In the genomic region with DNA sequence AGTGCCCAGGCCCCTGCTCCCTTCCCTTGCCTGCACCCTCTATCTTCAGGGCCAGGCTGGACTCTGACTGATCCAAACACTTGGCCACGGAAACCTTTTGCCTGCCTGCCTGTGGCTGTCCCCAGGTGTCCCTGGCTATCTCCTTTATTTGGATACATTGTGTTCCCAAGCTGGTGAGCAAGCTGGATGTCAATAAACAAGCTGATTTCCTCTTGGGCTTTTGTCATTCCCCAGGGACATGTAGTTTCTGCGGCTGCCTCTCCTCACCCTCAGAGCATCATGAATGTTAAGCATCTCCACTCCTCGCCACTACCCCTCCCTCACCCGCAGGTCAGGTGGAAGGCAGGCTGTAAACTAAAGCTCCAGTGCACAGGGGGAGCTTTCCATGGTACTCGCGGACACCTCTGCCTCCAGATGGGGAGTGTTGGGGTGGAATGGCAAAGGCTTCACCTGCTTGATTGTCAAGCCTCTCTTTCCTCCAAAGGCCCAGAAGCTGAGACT, we compare ENCODE assay signal across 19 cellular contexts. TPM values are rescaled to one million over a fixed set of nuclear protein-coding genes. Genes with fewer than 3 reads are reported as not detected.
A peak's percentile ranks its signal among the peaks of the same experiment; 100 is the strongest.
DNase-seq lines count a peak whose midpoint lies in the region; ATAC-seq, FAIRE-seq and TF ChIP-seq lines count a peak whose summit lies in the region.
"Had no signal": no experiment of that assay in that cellular context is flagged by ENCODE, and none has a peak within 500 bp of the region (broad histone marks: within the 10 kb centered on the region; RNA-seq: fewer than 3 reads in every experiment).

No MANE protein-coding gene starts in this region.

- H3K27ac ChIP-seq in neural progenitor cell (no peak overlapping the region), small intestine (ENCODE audit: low read depth in 1 of 2, low read length in 1 of 2) (no peak overlapping the region), sigmoid colon (no peak overlapping the region)
- H3K27ac ChIP-seq: foreskin keratinocyte, SJSA1, spleen, tibial artery, WERI-Rb-1 had no signal

- H3K4me1 Mint-ChIP-seq in neural progenitor cell = peaks cover 5% of the 10 kb centered on the region
- H3K4me1 Mint-ChIP-seq in activated naive CD8-positive, alpha-beta T cell treated with anti-CD3 and anti-CD28 coated beads for 36 hours = peaks cover 5% of the 10 kb centered on the region
- H3K4me1 Mint-ChIP-seq: activated naive CD8-positive, alpha-beta T cell treated with anti-CD3 and anti-CD28 coated beads, Interleukin-2, amount 50 U/mL, for 24 hours had no signal

- 48 to 52% (median 49%) methylated on average over 6 of the region's 6 CpGs for WGBS in small intestine, 3 donors
- 30 to 37% methylated on average over 6 of the region's 6 CpGs for WGBS in sigmoid colon, 2 donors

- no peak for TF ChIP-seq CTCF in neural progenitor cell (IDR thresholded peaks at IDR 0.05)
- no peak for TF ChIP-seq CTCF in sigmoid colon (IDR thresholded peaks at IDR 0.05)

- H3K79me2 ChIP-seq in neural progenitor cell (ENCODE audit: low read depth) = no peaks in the 10 kb centered on the region

- H3K27me3 Mint-ChIP-seq in neural progenitor cell (ENCODE audit: insufficient read depth, low read depth) = peaks cover 2% of the 10 kb centered on the region
- peaks cover 15% of the 10 kb centered on the region for H3K27me3 Mint-ChIP-seq in activated naive CD8-positive, alpha-beta T cell treated with anti-CD3 and anti-CD28 coated beads for 36 hours

- no peaks in the 10 kb centered on the region for H3K36me3 Mint-ChIP-seq in neural progenitor cell
- no peaks in the 10 kb centered on the region for H3K36me3 Mint-ChIP-seq in activated naive CD8-positive, alpha-beta T cell treated with anti-CD3 and anti-CD28 coated beads for 36 hours

- H3K4me1 ChIP-seq in neural progenitor cell = no peaks in the 10 kb centered on the region
- H3K4me1 ChIP-seq in small intestine (ENCODE audit: control insufficient read depth in 2 of 2, insufficient read depth in 1 of 2, low read depth in 1 of 2, low read length in 1 of 2) = no peaks in the 10 kb centered on the region
- H3K4me1 ChIP-seq in sigmoid colon = peaks cover 0 to 6% (median 0%) of the 10 kb centered on the region in 4 donors
- H3K4me1 ChIP-seq: foreskin keratinocyte, SJSA1, spleen had no signal

- H3K27ac Mint-ChIP-seq in neural progenitor cell = no peak overlapping the region
- no peak overlapping the region for H3K27ac Mint-ChIP-seq in activated naive CD8-positive, alpha-beta T cell treated with anti-CD3 and anti-CD28 coated beads for 36 hours
- H3K27ac Mint-ChIP-seq: activated naive CD8-positive, alpha-beta T cell treated with anti-CD3 and anti-CD28 coated beads, Interleukin-2, amount 50 U/mL, for 24 hours had no signal

- TF ChIP-seq POLR2A in sigmoid colon (IDR thresholded peaks at IDR 0.05) = no peak

- no peaks in the 10 kb centered on the region for H3K9me3 Mint-ChIP-seq in neural progenitor cell
- H3K9me3 Mint-ChIP-seq in activated naive CD8-positive, alpha-beta T cell treated with anti-CD3 and anti-CD28 coated beads for 36 hours = no peaks in the 10 kb centered on the region
- H3K9me3 Mint-ChIP-seq: activated naive CD8-positive, alpha-beta T cell treated with anti-CD3 and anti-CD28 coated beads, Interleukin-2, amount 50 U/mL, for 24 hours had no signal

- H3K36me3 ChIP-seq in neural progenitor cell (no peaks in the 10 kb centered on the region), small intestine (ENCODE audit: control insufficient read depth in 2 of 2, insufficient read depth in 2 of 2, low read length in 2 of 2) (no peaks in the 10 kb centered on the region), sigmoid colon (no peaks in the 10 kb centered on the region)
- H3K36me3 ChIP-seq: SJSA1, spleen, tibial artery, WERI-Rb-1 had no signal

- H3K9me3 ChIP-seq in neural progenitor cell (ENCODE audit: low read depth) = no peaks in the 10 kb centered on the region
- no peaks in the 10 kb centered on the region for H3K9me3 ChIP-seq in small intestine (ENCODE audit: control insufficient read depth, low read depth)
- no peaks in the 10 kb centered on the region for H3K9me3 ChIP-seq in sigmoid colon
- H3K9me3 ChIP-seq: SJSA1, spleen, tibial artery had no signal

- H3K9ac ChIP-seq in neural progenitor cell = no peak overlapping the region

- DNase-seq in NCI-H1417 (lab: John Stamatoyannopoulos, UW) = peak in 2 of 3 experiments; percentile 30 to 46
- DNase-seq in NCI-H1417 treated with DMSO at 0.1 percent for 48 hours (lab: John Stamatoyannopoulos, UW) = no peak
- DNase-seq in astrocyte of the hippocampus (ENCODE audit: low read depth, low spot score) = peak; percentile 33
- peak; percentile 47 for DNase-seq in neural progenitor cell (ENCODE audit: low spot score)
- DNase-seq in small intestine = no peak
- DNase-seq in activated naive CD8-positive, alpha-beta T cell treated with anti-CD3 and anti-CD28 coated beads for 36 hours = no peak
- no peak for DNase-seq in sigmoid colon
- DNase-seq: activated naive CD8-positive, alpha-beta T cell treated with anti-CD3 and anti-CD28 coated beads, Interleukin-2, amount 50 U/mL, for 24 hours; foreskin keratinocyte; NCI-H774; spleen; tibial artery; WERI-Rb-1 had no signal

- H2AFZ ChIP-seq in neural progenitor cell (replicated peaks) = no peak overlapping the region

- H3K4me3 ChIP-seq in neural progenitor cell (no peak overlapping the region), small intestine (ENCODE audit: low read depth in 1 of 2, low read length in 2 of 2) (no peak overlapping the region), sigmoid colon (no peak overlapping the region)
- H3K4me3 ChIP-seq: SJSA1, spleen, tibial artery had no signal

- H3K4me3 Mint-ChIP-seq in neural progenitor cell = no peak overlapping the region
- no peak overlapping the region for H3K4me3 Mint-ChIP-seq in activated naive CD8-positive, alpha-beta T cell treated with anti-CD3 and anti-CD28 coated beads for 36 hours
- H3K4me3 Mint-ChIP-seq: activated naive CD8-positive, alpha-beta T cell treated with anti-CD3 and anti-CD28 coated beads, Interleukin-2, amount 50 U/mL, for 24 hours had no signal

- no peaks in the 10 kb centered on the region for H4K20me1 ChIP-seq in neural progenitor cell (ENCODE audit: low read depth)

- no peak for TF ChIP-seq EP300 in sigmoid colon (IDR thresholded peaks at IDR 0.05)

- ATAC-seq in HG03342 (IDR thresholded peaks at IDR 0.05; ENCODE audit: unreplicated experiment) = peak; percentile 30
- ATAC-seq: activated naive CD8-positive, alpha-beta T cell treated with anti-CD3 and anti-CD28 coated beads, Interleukin-2, amount 50 U/mL, for 24 hours; foreskin keratinocyte had no signal

- intact Hi-C loops in sigmoid colon (cut with DNase I) = no loop called here

- H3K27me3 ChIP-seq in neural progenitor cell (peaks cover 15% of the 10 kb centered on the region), small intestine (ENCODE audit: control insufficient read depth in 2 of 2, insufficient read depth in 2 of 2, low read length in 2 of 2) (no peaks in the 10 kb centered on the region), sigmoid colon (peaks cover 0 to 4% (median 0%) of the 10 kb centered on the region in 3 donors)

- H3F3A ChIP-seq in neural progenitor cell (ENCODE audit: low read depth) = no peaks in the 10 kb centered on the region

- no peak for FAIRE-seq in small intestine (lab: Jason Lieb, UNC)

- no peak overlapping the region for H3K4me2 ChIP-seq in neural progenitor cell

RNA-seq across cellular contexts. Expression of a gene that starts 6.9 kb away (rescaled TPM):
- total RNA-seq in neural progenitor cell (ENCODE audit: low replicate concordance) = not detected in 2 replicates
- under 1 TPM in 1 of 3 donors, not detected in 2; 0.07 TPM for polyA plus RNA-seq in small intestine
- not detected for total RNA-seq in activated naive CD8-positive, alpha-beta T cell treated with anti-CD3 and anti-CD28 coated beads for 36 hours
- total RNA-seq in sigmoid colon = not detected
- not detected for polyA plus RNA-seq in sigmoid colon
- total RNA-seq: dermis microvascular lymphatic vessel endothelial cell, foreskin keratinocyte, kidney epithelial cell, M059J, SJSA1, spleen had no signal
- polyA plus RNA-seq: foreskin keratinocyte, neural cell, spleen had no signal

RNA-seq across cellular contexts. Expression of a gene that starts 59.0 kb away (rescaled TPM):
- total RNA-seq in neural progenitor cell (ENCODE audit: low replicate concordance) (0.87 TPM in 1 of 2 replicates, not detected in the other), sigmoid colon (100 to 1,000 TPM in 3 of 4 donors, 10 to 100 TPM in 1; 66.0 to 191 (median 146) TPM)
- polyA plus RNA-seq in small intestine (100 to 1,000 TPM in 1 of 3 donors, 10 to 100 TPM in 2; 17.8 to 175 (median 19.9) TPM), sigmoid colon (10 to 100 TPM in 1 of 3 donors, 1 to 10 TPM in 2; 3.7 to 41.8 (median 7.8) TPM)
- total RNA-seq in activated naive CD8-positive, alpha-beta T cell treated with anti-CD3 and anti-CD28 coated beads for 36 hours = under 1 TPM; 0.10 TPM
- total RNA-seq: foreskin keratinocyte had no signal

Comparison
In these comparisons a context has a peak if more than half of its experiments do, and no peak if none do; other contexts are left out.
1. DNase-seq: peak in NCI-H1417 (2 of 3), astrocyte of the hippocampus (single experiment) and neural progenitor cell (single experiment); none in NCI-H1417 treated with DMSO at 0.1 percent for 48 hours (single experiment), small intestine (single experiment), activated naive CD8-positive, alpha-beta T cell treated with anti-CD3 and anti-CD28 coated beads for 36 hours (single experiment) and sigmoid colon (single experiment).
2. RNA of a gene that starts 59.0 kb away (total RNA-seq): 66.0 to 191 TPM in sigmoid colon; 0.10 TPM in activated naive CD8-positive, alpha-beta T cell treated with anti-CD3 and anti-CD28 coated beads for 36 hours and 0.87 TPM in neural progenitor cell; every median in the first group is over 10 times any median in the second.